ENCODE assay signal across 17 cellular contexts in the genomic region with DNA sequence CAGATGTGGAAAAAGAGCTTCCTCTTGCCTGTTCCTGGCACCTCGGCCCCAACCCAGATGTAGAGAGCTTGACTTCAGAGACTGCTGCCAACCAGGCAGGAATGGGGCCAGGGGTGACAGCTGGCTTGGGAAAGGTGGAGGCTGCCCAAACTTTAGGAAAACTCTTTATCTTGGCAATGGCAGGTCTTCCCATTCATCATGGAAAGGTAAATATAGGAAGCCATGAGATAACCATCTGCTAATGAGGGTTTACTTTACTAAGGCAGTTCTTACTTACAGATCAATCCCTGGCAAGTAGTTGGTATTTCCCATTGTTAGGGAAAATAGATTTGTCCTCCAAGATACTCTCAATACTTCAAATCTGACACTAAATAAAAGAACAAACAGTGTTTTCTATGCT.
DNase-seq lines count a peak whose midpoint lies in the region; ATAC-seq, FAIRE-seq and TF ChIP-seq lines count a peak whose summit lies in the region.
"Had no signal": no experiment of that assay in that cellular context is flagged by ENCODE, and none has a peak within 500 bp of the region (broad histone marks: within the 10 kb centered on the region; RNA-seq: fewer than 3 reads in every experiment).

No MANE protein-coding gene starts in this region.

- no peak overlapping the region for H3K4me3 ChIP-seq in K562
- H3K4me3 ChIP-seq in mesendoderm (ENCODE audit: low read length): no peak overlapping the region
- H3K4me3 ChIP-seq in left lung: no peak overlapping the region
- no peak overlapping the region for H3K4me3 ChIP-seq in Karpas-422 (ENCODE audit: low read length)
- H3K4me3 ChIP-seq: breast epithelium, neural progenitor cell, vagina had no signal

- H4K20me1 ChIP-seq in K562 (replicated peaks; ENCODE audit: control insufficient read depth, insufficient read depth, low read length): no peaks in the 10 kb centered on the region
- H4K20me1 ChIP-seq in Karpas-422 (ENCODE audit: insufficient read depth, low read depth, low read length): no peaks in the 10 kb centered on the region

- H2BK15ac ChIP-seq in mesendoderm (replicated peaks; ENCODE audit: low read depth): no peak overlapping the region

- no peak for TF ChIP-seq RAD21 in K562 (CRISPR knock-in tag; conservative IDR thresholded peaks at IDR 0.05 in 1 of 2, IDR thresholded peaks at IDR 0.05 in 1 of 2)

- no peak overlapping the region for H4K5ac ChIP-seq in mesendoderm (ENCODE audit: low read length)

- no peak for TF ChIP-seq EP300 in K562 (IDR thresholded peaks at IDR 0.05; ENCODE audit: low read length)

- no peaks in the 10 kb centered on the region for H3K9me1 ChIP-seq in K562 (ENCODE audit: control insufficient read depth, insufficient read depth, low read length)

- H3K9me2 ChIP-seq in Karpas-422 (replicated peaks; ENCODE audit: insufficient read depth, low read length): no peaks in the 10 kb centered on the region

- CTCF ChIA-PET in K562 (lab: Yijun Ruan, JAX; ENCODE audit: low intra/inter-chr PET ratio): no interaction called here

- H3K9me3 ChIP-seq in K562 (replicated peaks; ENCODE audit: control insufficient read depth, insufficient read depth, low read depth, low read length) (no peaks in the 10 kb centered on the region; the same call in 1 of the 2 replicates), left lung (peaks cover 0 to 10% of the 10 kb centered on the region in 2 donors), Karpas-422 (ENCODE audit: low read length) (no peaks in the 10 kb centered on the region)
- H3K9me3 ChIP-seq: vagina had no signal

- no peak for FAIRE-seq in K562 (lab: Jason Lieb, UNC)
- FAIRE-seq: frontal cortex had no signal

- H3K27me3 ChIP-seq in K562 (ENCODE audit: control insufficient read depth in 2 of 2, insufficient read depth in 2 of 2, low read length in 2 of 2) (no peaks in the 10 kb centered on the region), mesendoderm (ENCODE audit: insufficient read depth, low read length, poor library complexity) (no peaks in the 10 kb centered on the region), left lung (no peaks in the 10 kb centered on the region), Karpas-422 (ENCODE audit: low read length) (no peaks in the 10 kb centered on the region)
- H3K27me3 ChIP-seq: breast epithelium, neural progenitor cell, vagina had no signal

- H3K4me1 ChIP-seq in K562 (replicated peaks in 1 of 2; ENCODE audit: control insufficient read depth in 2 of 2, insufficient read depth in 2 of 2, low read length in 2 of 2) (peaks cover 0 to 19% of the 10 kb centered on the region in 2 experiments; a peak in 3 of 5 replicates), mesendoderm (ENCODE audit: control insufficient read depth, low read depth, low read length) (no peaks in the 10 kb centered on the region), left lung (peaks cover 0 to 9% of the 10 kb centered on the region in 2 donors), Karpas-422 (ENCODE audit: low read length) (no peaks in the 10 kb centered on the region)
- H3K4me1 ChIP-seq: breast epithelium, neural progenitor cell, vagina had no signal

- H3K23ac ChIP-seq in mesendoderm (ENCODE audit: low read length): no peak overlapping the region

- no peak overlapping the region for H2BK5ac ChIP-seq in mesendoderm (ENCODE audit: low read length)

- no peak overlapping the region for H4K8ac ChIP-seq in mesendoderm (ENCODE audit: low read depth, low read length)

- in situ Hi-C loops in K562 (cut with MboI): no loop called here

- BruUV-seq in K562 (replicated peaks; lab: Mats Ljungman, UMichigan): no TSS peak

- no peak overlapping the region for H3K56ac ChIP-seq in mesendoderm (ENCODE audit: low read length)

- intact Hi-C loops in K562 (cut with micrococcal nuclease): no loop called here
- intact Hi-C loops in left lung (cut with DNase I): no loop called here

- H3K9ac ChIP-seq in K562 (ENCODE audit: insufficient read depth in 1 of 2, low read depth in 2 of 2, low read length in 2 of 2): no peak overlapping the region
- no peak overlapping the region for H3K9ac ChIP-seq in mesendoderm (ENCODE audit: low read length)
- no peak overlapping the region for H3K9ac ChIP-seq in Karpas-422 (ENCODE audit: low read length)
- H3K9ac ChIP-seq: neural progenitor cell had no signal

- H3K4me2 ChIP-seq in K562 (ENCODE audit: insufficient read depth, low read length) (no peak overlapping the region), mesendoderm (ENCODE audit: low read length) (no peak overlapping the region), Karpas-422 (ENCODE audit: low read depth, low read length, poor library complexity, severe bottlenecking) (no peak overlapping the region)
- H3K4me2 ChIP-seq: neural progenitor cell had no signal

- peak overlapping the region; percentile 58 for H3K27ac ChIP-seq in C4-2B
- no peak overlapping the region for H3K27ac ChIP-seq in K562 (ENCODE audit: extremely low read depth, low read depth, low read length)
- no peak overlapping the region for H3K27ac ChIP-seq in mesendoderm (ENCODE audit: low read depth, low read length)
- H3K27ac ChIP-seq in left lung: no peak overlapping the region
- no peak overlapping the region for H3K27ac ChIP-seq in Karpas-422 (ENCODE audit: low read length)
- H3K27ac ChIP-seq: breast epithelium, neural progenitor cell, vagina had no signal

- no peaks in the 10 kb centered on the region for H3K36me3 ChIP-seq in K562 (ENCODE audit: control insufficient read depth, insufficient read depth, low read length)
- H3K36me3 ChIP-seq in mesendoderm (ENCODE audit: control insufficient read depth, insufficient read depth, low read length): no peaks in the 10 kb centered on the region
- H3K36me3 ChIP-seq in left lung: no peaks in the 10 kb centered on the region
- no peaks in the 10 kb centered on the region for H3K36me3 ChIP-seq in Karpas-422 (ENCODE audit: insufficient read depth, low read length)
- H3K36me3 ChIP-seq: breast epithelium, neural progenitor cell, vagina had no signal

- POLR2A ChIA-PET in K562 (lab: Yijun Ruan, JAX): interaction anchor here (0.6 to 1.4 kb wide), 2 partner anchors 10 to 195 kb away, joined by 3 to 5 read pairs; no protein-coding TSS in a partner anchor

- TF ChIP-seq CTCF in C4-2B (conservative IDR thresholded peaks at IDR 0.05): no peak
- TF ChIP-seq CTCF in K562 (IDR thresholded peaks at IDR 0.05 in 2 of 3, conservative IDR thresholded peaks at IDR 0.05 in 1 of 3; ENCODE audit: insufficient read depth in 2 of 3, low read depth in 1 of 3, low read length in 3 of 3): no peak
- no peak for TF ChIP-seq CTCF in left lung (IDR thresholded peaks at IDR 0.05)

- H2BK120ac ChIP-seq in mesendoderm (ENCODE audit: low read depth, low read length): no peak overlapping the region

- no peak overlapping the region for H3K18ac ChIP-seq in mesendoderm (ENCODE audit: low read length)

- WGBS in K562 (ENCODE audit: insufficient coverage, low coverage, missing lambda C conversion rate): 78% methylated on average over 1 of the region's 1 CpG
- no CpG with 5 or more reads among the region's 1 CpG for WGBS in mesendoderm (ENCODE audit: extremely low coverage, insufficient coverage, low lambda C conversion rate)

- no peak overlapping the region for H2AK5ac ChIP-seq in mesendoderm (ENCODE audit: low read length)

- no peak for TF ChIP-seq POLR2A in K562 (conservative IDR thresholded peaks at IDR 0.05)

- H3K79me2 ChIP-seq in K562 (ENCODE audit: control insufficient read depth, insufficient read depth, low read length) (no peaks in the 10 kb centered on the region), mesendoderm (ENCODE audit: control insufficient read depth, insufficient read depth, low read length) (no peaks in the 10 kb centered on the region), Karpas-422 (ENCODE audit: low read length) (no peaks in the 10 kb centered on the region)

- H2AFZ ChIP-seq in K562 (ENCODE audit: low read depth, low read length): no peak overlapping the region
- H2AFZ ChIP-seq in Karpas-422 (ENCODE audit: low read length): no peak overlapping the region
- H2AFZ ChIP-seq: neural progenitor cell had no signal

- DNase-seq in NCI-H1105 treated with DMSO at 0.1 percent for 48 hours (lab: John Stamatoyannopoulos, UW): peak; percentile 76
- no peak for DNase-seq in K562 (ENCODE audit: extremely low read depth in 1 of 4, low spot score in 3 of 4)
- DNase-seq in mesendoderm: peak; percentile 28
- DNase-seq in NCI-H2227 (lab: John Stamatoyannopoulos, UW; ENCODE audit: unreplicated experiment): no peak
- no peak for DNase-seq in left lung
- no peak for DNase-seq in activated CD4-positive, alpha-beta T cell treated with anti-CD3 and anti-CD28 coated beads, Interleukin-2, amount 50 U/mL, for 4 hours
- no peak for DNase-seq in Karpas-422
- DNase-seq: activated CD4-positive, alpha-beta T cell treated with anti-CD3 and anti-CD28 coated beads for 1 hour; Kasumi-1; NCI-H1417 treated with DMSO at 0.1 percent for 48 hours; NCI-H345; RPMI8226 had no signal

- ATAC-seq in K562: no peak
- ATAC-seq in left lung: no peak

- H3K79me1 ChIP-seq in mesendoderm (ENCODE audit: low read length): no peaks in the 10 kb centered on the region

- H3K4ac ChIP-seq in mesendoderm (ENCODE audit: low read depth, low read length): peak overlapping the region; percentile 7

TF ChIP-seq in K562, 482 proteins besides CTCF, POLR2A, EP300 and RAD21 (continues in another document):
- TF ChIP-seq PRPF4 (IDR thresholded peaks at IDR 0.05; ENCODE audit: insufficient read depth, low read depth, low read length, poor library complexity, severe bottlenecking) (no peak), PYGO2 (tag; IDR thresholded peaks at IDR 0.05) (no peak), ELF1 (tag; IDR thresholded peaks at IDR 0.05) (no peak), FOXA3 (CRISPR knock-in tag; conservative IDR thresholded peaks at IDR 0.05 in 1 of 2, IDR thresholded peaks at IDR 0.05 in 1 of 2) (0 out of 4 replicates have a peak, but pooled peaks of 1 of the 2 experiments have one; percentile 18), GATA2 (CRISPR knock-in tag; IDR thresholded peaks at IDR 0.05) (0 out of 2 replicates have a peak, but pooled peaks have one; percentile 7)

Comparison
In these comparisons a context has a peak if more than half of its experiments do, and no peak if none do; other contexts are left out.
1. DNase-seq: peak in NCI-H1105 treated with DMSO at 0.1 percent for 48 hours (single experiment) and mesendoderm (single experiment); none in K562 (0 of 4), NCI-H2227 (single experiment), left lung (0 of 2), activated CD4-positive, alpha-beta T cell treated with anti-CD3 and anti-CD28 coated beads, Interleukin-2, amount 50 U/mL, for 4 hours (0 of 2) and Karpas-422 (single experiment).